8 cellular contexts compared by ENCODE assay signal in genomic region chr10:102153093-102153620, GRCh38. TPM values are rescaled to one million over a fixed set of nuclear protein-coding genes. Genes with fewer than 3 reads are reported as not detected.
DNase-seq lines count a peak whose midpoint lies in the region; ATAC-seq and TF ChIP-seq lines count a peak whose summit lies in the region.

No MANE protein-coding gene starts in this region.

- H4K20me1 ChIP-seq in SK-N-SH (ENCODE audit: insufficient read depth), result peaks cover 32% of the 10 kb centered on the region

- CTCF ChIA-PET in SK-N-SH (lab: Yijun Ruan, JAX), result interaction anchor here (1.2 to 3.3 kb wide), 3 partner anchors 16 to 269 kb away, joined by 4 to 15 read pairs (median 7); no protein-coding TSS in a partner anchor

- WGBS in SK-N-SH (ENCODE audit: low lambda C conversion rate), result 25% methylated on average over 5 of the region's 5 CpGs

- H3K27me3 Mint-ChIP-seq in activated T-helper 17 cell treated with anti-CD3 and anti-CD28 coated beads, Interleukin-2, amount 50 U/mL, for 72 hours, result no peaks in the 10 kb centered on the region

- H3K9ac ChIP-seq in SK-N-SH (peak overlapping the region; percentile 91), stomach smooth muscle (ENCODE audit: low read length in 2 of 2) (peak overlapping the region; percentile 89 to 96)

- peaks cover 100% of the 10 kb centered on the region for H3K36me3 Mint-ChIP-seq in activated T-helper 17 cell treated with anti-CD3 and anti-CD28 coated beads, Interleukin-2, amount 50 U/mL, for 72 hours (ENCODE audit: low read depth)

- no peaks in the 10 kb centered on the region for H3K9me3 Mint-ChIP-seq in activated T-helper 17 cell treated with anti-CD3 and anti-CD28 coated beads, Interleukin-2, amount 50 U/mL, for 72 hours

- no peak for ATAC-seq in SK-N-SH treated with all-trans-retinoic acid at 6 μM for 48 hours
- no peak for ATAC-seq in activated T-helper 17 cell treated with anti-CD3 and anti-CD28 coated beads, Interleukin-2, amount 50 U/mL, for 72 hours (replicated peaks)
- ATAC-seq in HG02884 (IDR thresholded peaks at IDR 0.05; ENCODE audit: unreplicated experiment), result no peak
- no peak for ATAC-seq in HG02642 (IDR thresholded peaks at IDR 0.05; ENCODE audit: poor library complexity, unreplicated experiment)

- H2AFZ ChIP-seq in SK-N-SH (ENCODE audit: low read depth), result no peak overlapping the region

- H3K4me3 Mint-ChIP-seq in activated T-helper 17 cell treated with anti-CD3 and anti-CD28 coated beads, Interleukin-2, amount 50 U/mL, for 72 hours, result peak overlapping the region; percentile 95

- H3F3A ChIP-seq in SK-N-SH (replicated peaks; ENCODE audit: insufficient read depth), result peaks cover 45% of the 10 kb centered on the region

- no peaks in the 10 kb centered on the region for H3K9me2 ChIP-seq in SK-N-SH

- TF ChIP-seq RAD21 in SK-N-SH (IDR thresholded peaks at IDR 0.05; ENCODE audit: low read length), result no peak

- H3K79me2 ChIP-seq in SK-N-SH (ENCODE audit: insufficient read depth), result peaks cover 57% of the 10 kb centered on the region

- H3K4me1 Mint-ChIP-seq in activated T-helper 17 cell treated with anti-CD3 and anti-CD28 coated beads, Interleukin-2, amount 50 U/mL, for 72 hours, result peaks cover 31% of the 10 kb centered on the region

- POLR2A ChIA-PET in SK-N-SH (lab: Yijun Ruan, JAX), result interaction anchor here (1.1 to 2.7 kb wide), 2 partner anchors 15 to 16 kb away, joined by 4 to 12 read pairs; no protein-coding TSS in a partner anchor

- H3K4me3 ChIP-seq in SK-N-SH (ENCODE audit: low read depth in 2 of 2, low read length in 1 of 2), result peak overlapping the region; percentile 81 to 91
- peak overlapping the region; percentile 86 to 99 for H3K4me3 ChIP-seq in stomach smooth muscle (ENCODE audit: low read length in 2 of 2)

- peaks cover 7 to 15% of the 10 kb centered on the region in 2 experiments; a peak in 2 of 4 replicates for H3K4me1 ChIP-seq in SK-N-SH (ENCODE audit: control insufficient read depth in 1 of 2, insufficient read depth in 2 of 2, low read depth in 1 of 2, low read length in 1 of 2)
- peaks cover 16% of the 10 kb centered on the region for H3K4me1 ChIP-seq in stomach smooth muscle (ENCODE audit: control insufficient read depth, insufficient read depth, low read length)

- no peak for TF ChIP-seq EP300 in SK-N-SH (IDR thresholded peaks at IDR 0.05; ENCODE audit: borderline replicate concordance in 1 of 2, low read depth in 1 of 2, low read length in 1 of 2)

- TF ChIP-seq CTCF in SK-N-SH (IDR thresholded peaks at IDR 0.05), result no peak

- H3K27me3 ChIP-seq in SK-N-SH (ENCODE audit: insufficient read depth), result no peaks in the 10 kb centered on the region
- no peaks in the 10 kb centered on the region for H3K27me3 ChIP-seq in stomach smooth muscle (ENCODE audit: control insufficient read depth in 1 of 2, insufficient read depth in 2 of 2, low read length in 2 of 2)

- H3K9me3 ChIP-seq in SK-N-SH (no peaks in the 10 kb centered on the region), stomach smooth muscle (ENCODE audit: control insufficient read depth in 2 of 2, low read length in 2 of 2) (no peaks in the 10 kb centered on the region)

- no peak for DNase-seq in SK-N-SH
- peak; percentile 18 for DNase-seq in iris pigment epithelial cell (ENCODE audit: low read depth)
- no peak for DNase-seq in NCI-H2081 treated with DMSO at 0.1 percent for 48 hours (lab: John Stamatoyannopoulos, UW)

- H3K36me3 ChIP-seq in SK-N-SH (replicated peaks in 1 of 2; ENCODE audit: control insufficient read depth in 1 of 2, insufficient read depth in 2 of 2, low read length in 1 of 2) (peaks cover 36 to 60% of the 10 kb centered on the region in 2 experiments), stomach smooth muscle (ENCODE audit: control insufficient read depth in 2 of 2, insufficient read depth in 2 of 2, low read length in 2 of 2) (peaks cover 29 to 32% of the 10 kb centered on the region in 2 donors)

- peak overlapping the region; percentile 91 for H3K27ac Mint-ChIP-seq in activated T-helper 17 cell treated with anti-CD3 and anti-CD28 coated beads, Interleukin-2, amount 50 U/mL, for 72 hours

- peak overlapping the region; percentile 93 for H3K4me2 ChIP-seq in SK-N-SH

- peak overlapping the region in 1 of 2 experiments; percentile 91 for H3K27ac ChIP-seq in SK-N-SH (ENCODE audit: low read depth in 2 of 2, low read length in 1 of 2)
- H3K27ac ChIP-seq in stomach smooth muscle (ENCODE audit: low read length), result peak overlapping the region; percentile 96

TF ChIP-seq in SK-N-SH, 30 proteins besides CTCF, POLR2A, EP300 and RAD21:
- no peak for TF ChIP-seq TAF1 (IDR thresholded peaks at IDR 0.05; ENCODE audit: borderline replicate concordance, low read depth, low read length)
- TF ChIP-seq GABPA (IDR thresholded peaks at IDR 0.05; ENCODE audit: low read depth), result no peak
- TF ChIP-seq NRF1 (IDR thresholded peaks at IDR 0.05; ENCODE audit: low read depth, low read length), result no peak
- TF ChIP-seq EZH2phosphoT487 (IDR thresholded peaks at IDR 0.05; ENCODE audit: borderline replicate concordance, low read depth), result no peak
- TF ChIP-seq YY1 (IDR thresholded peaks at IDR 0.05; ENCODE audit: low read depth), result no peak
- TF ChIP-seq FOXM1 (IDR thresholded peaks at IDR 0.05; ENCODE audit: low read depth), result no peak
- no peak for TF ChIP-seq RCOR1 (IDR thresholded peaks at IDR 0.05; ENCODE audit: low read length)
TF ChIP-seq in SK-N-SH: peak in this region for 0.

TF ChIP-seq in SK-N-SH treated with all-trans-retinoic acid at 6 μM for 48 hours, 23 proteins besides CTCF, POLR2A, EP300 and RAD21:
- no peak for TF ChIP-seq OSR1 (CRISPR knock-in tag; IDR thresholded peaks at IDR 0.05)
- TF ChIP-seq RARB (CRISPR knock-in tag; IDR thresholded peaks at IDR 0.05), result no peak
TF ChIP-seq in SK-N-SH treated with all-trans-retinoic acid at 6 μM for 48 hours: peak in this region for 0.

RNA-seq across cellular contexts. Expression of gene NOLC1, which starts 1.0 kb away (rescaled TPM):
- 71.8 and 94.6 TPM in 2 replicates for polyA plus RNA-seq in SK-N-SH (2012; rRNA removed)
- 83.4 and 99.2 TPM in 2 replicates for polyA plus RNA-seq in SK-N-SH (2012; cell fraction: cytosol; rRNA removed)
- 79.8 and 108 TPM in 2 replicates for polyA plus RNA-seq in SK-N-SH (2012; cell fraction: nucleus; rRNA removed)
- total RNA-seq in activated T-helper 17 cell treated with anti-CD3 and anti-CD28 coated beads, Interleukin-2, amount 50 U/mL, for 72 hours, result 100 to 1,000 TPM in 1 of 2 donors, 10 to 100 TPM in 1; 76.9 to 168 TPM

RNA-seq across cellular contexts. Expression of gene PPRC1, which starts 20.3 kb away (rescaled TPM):
- 22.6 and 23.1 TPM in 2 replicates for polyA plus RNA-seq in SK-N-SH (2012; rRNA removed)
- polyA plus RNA-seq in SK-N-SH (2012; cell fraction: cytosol; rRNA removed), result 9.6 and 13.0 TPM in 2 replicates
- polyA plus RNA-seq in SK-N-SH (2012; cell fraction: nucleus; rRNA removed), result 77.6 and 92.4 TPM in 2 replicates
- total RNA-seq in activated T-helper 17 cell treated with anti-CD3 and anti-CD28 coated beads, Interleukin-2, amount 50 U/mL, for 72 hours, result 10 to 100 TPM; 34.5 to 71.3 TPM

RNA-seq across cellular contexts. Expression of gene LDB1, which starts 33.0 kb away (rescaled TPM):
- polyA plus RNA-seq in SK-N-SH (2012; rRNA removed), result 85.9 and 113 TPM in 2 replicates
- 31.9 and 39.8 TPM in 2 replicates for polyA plus RNA-seq in SK-N-SH (2012; cell fraction: cytosol; rRNA removed)
- polyA plus RNA-seq in SK-N-SH (2012; cell fraction: nucleus; rRNA removed), result 361 and 398 TPM in 2 replicates
- total RNA-seq in activated T-helper 17 cell treated with anti-CD3 and anti-CD28 coated beads, Interleukin-2, amount 50 U/mL, for 72 hours, result 10 to 100 TPM; 93.6 to 99.1 TPM
